ENCODE assay signal across 2 cellular contexts in the genomic region with DNA sequence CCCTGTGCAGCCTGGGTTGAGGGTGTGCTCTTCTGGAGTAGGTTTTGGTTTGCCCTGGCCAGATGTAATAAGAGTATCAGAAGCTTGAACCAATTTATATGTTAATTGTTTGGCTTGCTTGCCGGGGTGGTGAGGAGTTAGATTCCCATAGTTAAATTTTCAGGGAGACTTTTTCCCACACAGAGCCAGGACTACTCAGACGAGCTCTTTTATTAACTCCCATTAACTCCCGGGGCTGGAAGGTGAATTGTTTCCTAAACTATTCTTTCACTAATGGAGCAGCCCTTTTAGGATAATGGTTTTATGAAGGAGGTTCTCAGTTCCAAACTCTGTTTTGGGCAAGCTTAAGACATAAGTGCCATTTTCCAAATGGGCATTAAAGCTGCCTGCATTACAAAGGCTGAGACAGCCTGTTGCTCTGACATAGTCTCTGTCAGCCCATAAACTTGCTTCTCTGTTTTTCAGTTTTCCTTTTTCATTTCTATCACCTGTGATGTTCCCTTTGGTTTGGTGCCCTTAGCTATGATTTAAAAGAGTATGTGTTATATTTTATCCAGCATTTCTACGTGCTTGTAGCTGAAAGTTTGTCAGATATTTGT.
TF ChIP-seq lines count a peak whose summit lies in the region.

No MANE protein-coding gene starts in this region.

TF ChIP-seq in GM23338, 12 proteins besides CTCF, POLR2A, EP300 and RAD21:
- TF ChIP-seq, protein P1, sequence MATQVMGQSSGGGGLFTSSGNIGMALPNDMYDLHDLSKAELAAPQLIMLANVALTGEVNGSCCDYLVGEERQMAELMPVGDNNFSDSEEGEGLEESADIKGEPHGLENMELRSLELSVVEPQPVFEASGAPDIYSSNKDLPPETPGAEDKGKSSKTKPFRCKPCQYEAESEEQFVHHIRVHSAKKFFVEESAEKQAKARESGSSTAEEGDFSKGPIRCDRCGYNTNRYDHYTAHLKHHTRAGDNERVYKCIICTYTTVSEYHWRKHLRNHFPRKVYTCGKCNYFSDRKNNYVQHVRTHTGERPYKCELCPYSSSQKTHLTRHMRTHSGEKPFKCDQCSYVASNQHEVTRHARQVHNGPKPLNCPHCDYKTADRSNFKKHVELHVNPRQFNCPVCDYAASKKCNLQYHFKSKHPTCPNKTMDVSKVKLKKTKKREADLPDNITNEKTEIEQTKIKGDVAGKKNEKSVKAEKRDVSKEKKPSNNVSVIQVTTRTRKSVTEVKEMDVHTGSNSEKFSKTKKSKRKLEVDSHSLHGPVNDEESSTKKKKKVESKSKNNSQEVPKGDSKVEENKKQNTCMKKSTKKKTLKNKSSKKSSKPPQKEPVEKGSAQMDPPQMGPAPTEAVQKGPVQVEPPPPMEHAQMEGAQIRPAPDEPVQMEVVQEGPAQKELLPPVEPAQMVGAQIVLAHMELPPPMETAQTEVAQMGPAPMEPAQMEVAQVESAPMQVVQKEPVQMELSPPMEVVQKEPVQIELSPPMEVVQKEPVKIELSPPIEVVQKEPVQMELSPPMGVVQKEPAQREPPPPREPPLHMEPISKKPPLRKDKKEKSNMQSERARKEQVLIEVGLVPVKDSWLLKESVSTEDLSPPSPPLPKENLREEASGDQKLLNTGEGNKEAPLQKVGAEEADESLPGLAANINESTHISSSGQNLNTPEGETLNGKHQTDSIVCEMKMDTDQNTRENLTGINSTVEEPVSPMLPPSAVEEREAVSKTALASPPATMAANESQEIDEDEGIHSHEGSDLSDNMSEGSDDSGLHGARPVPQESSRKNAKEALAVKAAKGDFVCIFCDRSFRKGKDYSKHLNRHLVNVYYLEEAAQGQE (IDR thresholded peaks at IDR 0.05; ENCODE audit: unreplicated experiment): no peak
- no peak for TF ChIP-seq POLR2AphosphoS5 (IDR thresholded peaks at IDR 0.05; ENCODE audit: low read depth)
- no peak for TF ChIP-seq NANOG (IDR thresholded peaks at IDR 0.05; ENCODE audit: borderline replicate concordance)

TF ChIP-seq in H1, 55 proteins besides CTCF, POLR2A, EP300 and RAD21:
- TF ChIP-seq ZNF274 (IDR thresholded peaks at IDR 0.05; ENCODE audit: borderline replicate concordance, extremely low read depth, low read length): no peak
- TF ChIP-seq, protein P2, sequence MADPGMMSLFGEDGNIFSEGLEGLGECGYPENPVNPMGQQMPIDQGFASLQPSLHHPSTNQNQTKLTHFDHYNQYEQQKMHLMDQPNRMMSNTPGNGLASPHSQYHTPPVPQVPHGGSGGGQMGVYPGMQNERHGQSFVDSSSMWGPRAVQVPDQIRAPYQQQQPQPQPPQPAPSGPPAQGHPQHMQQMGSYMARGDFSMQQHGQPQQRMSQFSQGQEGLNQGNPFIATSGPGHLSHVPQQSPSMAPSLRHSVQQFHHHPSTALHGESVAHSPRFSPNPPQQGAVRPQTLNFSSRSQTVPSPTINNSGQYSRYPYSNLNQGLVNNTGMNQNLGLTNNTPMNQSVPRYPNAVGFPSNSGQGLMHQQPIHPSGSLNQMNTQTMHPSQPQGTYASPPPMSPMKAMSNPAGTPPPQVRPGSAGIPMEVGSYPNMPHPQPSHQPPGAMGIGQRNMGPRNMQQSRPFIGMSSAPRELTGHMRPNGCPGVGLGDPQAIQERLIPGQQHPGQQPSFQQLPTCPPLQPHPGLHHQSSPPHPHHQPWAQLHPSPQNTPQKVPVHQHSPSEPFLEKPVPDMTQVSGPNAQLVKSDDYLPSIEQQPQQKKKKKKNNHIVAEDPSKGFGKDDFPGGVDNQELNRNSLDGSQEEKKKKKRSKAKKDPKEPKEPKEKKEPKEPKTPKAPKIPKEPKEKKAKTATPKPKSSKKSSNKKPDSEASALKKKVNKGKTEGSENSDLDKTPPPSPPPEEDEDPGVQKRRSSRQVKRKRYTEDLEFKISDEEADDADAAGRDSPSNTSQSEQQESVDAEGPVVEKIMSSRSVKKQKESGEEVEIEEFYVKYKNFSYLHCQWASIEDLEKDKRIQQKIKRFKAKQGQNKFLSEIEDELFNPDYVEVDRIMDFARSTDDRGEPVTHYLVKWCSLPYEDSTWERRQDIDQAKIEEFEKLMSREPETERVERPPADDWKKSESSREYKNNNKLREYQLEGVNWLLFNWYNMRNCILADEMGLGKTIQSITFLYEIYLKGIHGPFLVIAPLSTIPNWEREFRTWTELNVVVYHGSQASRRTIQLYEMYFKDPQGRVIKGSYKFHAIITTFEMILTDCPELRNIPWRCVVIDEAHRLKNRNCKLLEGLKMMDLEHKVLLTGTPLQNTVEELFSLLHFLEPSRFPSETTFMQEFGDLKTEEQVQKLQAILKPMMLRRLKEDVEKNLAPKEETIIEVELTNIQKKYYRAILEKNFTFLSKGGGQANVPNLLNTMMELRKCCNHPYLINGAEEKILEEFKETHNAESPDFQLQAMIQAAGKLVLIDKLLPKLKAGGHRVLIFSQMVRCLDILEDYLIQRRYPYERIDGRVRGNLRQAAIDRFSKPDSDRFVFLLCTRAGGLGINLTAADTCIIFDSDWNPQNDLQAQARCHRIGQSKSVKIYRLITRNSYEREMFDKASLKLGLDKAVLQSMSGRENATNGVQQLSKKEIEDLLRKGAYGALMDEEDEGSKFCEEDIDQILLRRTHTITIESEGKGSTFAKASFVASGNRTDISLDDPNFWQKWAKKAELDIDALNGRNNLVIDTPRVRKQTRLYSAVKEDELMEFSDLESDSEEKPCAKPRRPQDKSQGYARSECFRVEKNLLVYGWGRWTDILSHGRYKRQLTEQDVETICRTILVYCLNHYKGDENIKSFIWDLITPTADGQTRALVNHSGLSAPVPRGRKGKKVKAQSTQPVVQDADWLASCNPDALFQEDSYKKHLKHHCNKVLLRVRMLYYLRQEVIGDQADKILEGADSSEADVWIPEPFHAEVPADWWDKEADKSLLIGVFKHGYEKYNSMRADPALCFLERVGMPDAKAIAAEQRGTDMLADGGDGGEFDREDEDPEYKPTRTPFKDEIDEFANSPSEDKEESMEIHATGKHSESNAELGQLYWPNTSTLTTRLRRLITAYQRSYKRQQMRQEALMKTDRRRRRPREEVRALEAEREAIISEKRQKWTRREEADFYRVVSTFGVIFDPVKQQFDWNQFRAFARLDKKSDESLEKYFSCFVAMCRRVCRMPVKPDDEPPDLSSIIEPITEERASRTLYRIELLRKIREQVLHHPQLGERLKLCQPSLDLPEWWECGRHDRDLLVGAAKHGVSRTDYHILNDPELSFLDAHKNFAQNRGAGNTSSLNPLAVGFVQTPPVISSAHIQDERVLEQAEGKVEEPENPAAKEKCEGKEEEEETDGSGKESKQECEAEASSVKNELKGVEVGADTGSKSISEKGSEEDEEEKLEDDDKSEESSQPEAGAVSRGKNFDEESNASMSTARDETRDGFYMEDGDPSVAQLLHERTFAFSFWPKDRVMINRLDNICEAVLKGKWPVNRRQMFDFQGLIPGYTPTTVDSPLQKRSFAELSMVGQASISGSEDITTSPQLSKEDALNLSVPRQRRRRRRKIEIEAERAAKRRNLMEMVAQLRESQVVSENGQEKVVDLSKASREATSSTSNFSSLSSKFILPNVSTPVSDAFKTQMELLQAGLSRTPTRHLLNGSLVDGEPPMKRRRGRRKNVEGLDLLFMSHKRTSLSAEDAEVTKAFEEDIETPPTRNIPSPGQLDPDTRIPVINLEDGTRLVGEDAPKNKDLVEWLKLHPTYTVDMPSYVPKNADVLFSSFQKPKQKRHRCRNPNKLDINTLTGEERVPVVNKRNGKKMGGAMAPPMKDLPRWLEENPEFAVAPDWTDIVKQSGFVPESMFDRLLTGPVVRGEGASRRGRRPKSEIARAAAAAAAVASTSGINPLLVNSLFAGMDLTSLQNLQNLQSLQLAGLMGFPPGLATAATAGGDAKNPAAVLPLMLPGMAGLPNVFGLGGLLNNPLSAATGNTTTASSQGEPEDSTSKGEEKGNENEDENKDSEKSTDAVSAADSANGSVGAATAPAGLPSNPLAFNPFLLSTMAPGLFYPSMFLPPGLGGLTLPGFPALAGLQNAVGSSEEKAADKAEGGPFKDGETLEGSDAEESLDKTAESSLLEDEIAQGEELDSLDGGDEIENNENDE (IDR thresholded peaks at IDR 0.05; ENCODE audit: insufficient replicate concordance, low read length): peak; percentile 26
